19 cellular contexts compared by ENCODE assay signal in genomic region chr15:80739919-80740318, GRCh38. TPM values are rescaled to one million over a fixed set of nuclear protein-coding genes. Genes with fewer than 3 reads are reported as not detected.
"Had no signal": no experiment of that assay in that cellular context is flagged by ENCODE, and none has a peak within 500 bp of the region (broad histone marks: within the 10 kb centered on the region; RNA-seq: fewer than 3 reads in every experiment).

No MANE protein-coding gene starts in this region.

- H3K27ac ChIP-seq: parathyroid adenoma, transverse colon had no signal

- H3K9me3 Mint-ChIP-seq: activated CD4-positive, alpha-beta T cell treated with anti-CD3 and anti-CD28 coated beads, Interleukin-2, amount 10 ng/mL, durations not matched to agents 7 days and 5 days had no signal

- H3K4me1 Mint-ChIP-seq: activated CD4-positive, alpha-beta T cell treated with anti-CD3 and anti-CD28 coated beads, Interleukin-2, amount 10 ng/mL, durations not matched to agents 7 days and 5 days; activated naive CD8-positive, alpha-beta T cell treated with anti-CD3 and anti-CD28 coated beads, Interleukin-2, amount 10 ng/mL, durations not matched to agents 7 days and 5 days; naive thymus-derived CD4-positive, alpha-beta T cell; stimulated activated memory B cell treated with anti-CD40 and anti-IgM and Interleukin-4, amounts not matched to agents 10 μg/mL and 1 μg/mL and 100 μg/mL, for 72 hours had no signal

- H3K9me3 ChIP-seq: neutrophil, transverse colon had no signal

- H3K27me3 Mint-ChIP-seq: activated CD4-positive, alpha-beta T cell treated with anti-CD3 and anti-CD28 coated beads, Interleukin-2, amount 10 ng/mL, durations not matched to agents 7 days and 5 days; activated naive CD8-positive, alpha-beta T cell treated with anti-CD3 and anti-CD28 coated beads, Interleukin-2, amount 10 ng/mL, durations not matched to agents 7 days and 5 days; stimulated activated memory B cell treated with anti-CD40 and anti-IgM and Interleukin-4, amounts not matched to agents 10 μg/mL and 1 μg/mL and 100 μg/mL, for 72 hours; T-helper 17 cell had no signal

- H3K36me3 ChIP-seq: neutrophil, transverse colon had no signal

- ATAC-seq: naive thymus-derived CD4-positive, alpha-beta T cell; stimulated activated memory B cell treated with anti-CD40 and anti-IgM and Interleukin-4, amounts not matched to agents 10 μg/mL and 1 μg/mL and 100 μg/mL, for 72 hours; T-helper 17 cell had no signal

- H3K4me3 Mint-ChIP-seq: activated CD4-positive, alpha-beta T cell treated with anti-CD3 and anti-CD28 coated beads, Interleukin-2, amount 10 ng/mL, durations not matched to agents 7 days and 5 days; activated naive CD8-positive, alpha-beta T cell treated with anti-CD3 and anti-CD28 coated beads, Interleukin-2, amount 10 ng/mL, durations not matched to agents 7 days and 5 days; naive thymus-derived CD4-positive, alpha-beta T cell; stimulated activated memory B cell treated with anti-CD40 and anti-IgM and Interleukin-4, amounts not matched to agents 10 μg/mL and 1 μg/mL and 100 μg/mL, for 72 hours; T-helper 17 cell had no signal

- H3K27ac Mint-ChIP-seq: activated CD4-positive, alpha-beta T cell treated with anti-CD3 and anti-CD28 coated beads, Interleukin-2, amount 10 ng/mL, durations not matched to agents 7 days and 5 days; activated naive CD8-positive, alpha-beta T cell treated with anti-CD3 and anti-CD28 coated beads, Interleukin-2, amount 10 ng/mL, durations not matched to agents 7 days and 5 days; naive thymus-derived CD4-positive, alpha-beta T cell; stimulated activated memory B cell treated with anti-CD40 and anti-IgM and Interleukin-4, amounts not matched to agents 10 μg/mL and 1 μg/mL and 100 μg/mL, for 72 hours; T-helper 17 cell had no signal

- DNase-seq: activated CD4-positive, alpha-beta T cell treated with anti-CD3 and anti-CD28 coated beads, Interleukin-2, amount 10 ng/mL, durations not matched to agents 7 days and 5 days; activated CD4-positive, CD25-positive, alpha-beta regulatory T cell; activated CD8-positive, alpha-beta memory T cell treated with anti-CD3 and anti-CD28 coated beads, Interleukin-2, amount 50 U/mL, for 48 hours; activated naive CD8-positive, alpha-beta T cell treated with anti-CD3 and anti-CD28 coated beads, Interleukin-2, amount 10 ng/mL, durations not matched to agents 7 days and 5 days; cerebellar nuclear complex; effector CD8-positive, alpha-beta T cell; foreskin melanocyte; head of caudate nucleus; midbrain; naive thymus-derived CD4-positive, alpha-beta T cell; stimulated activated CD4-positive, alpha-beta T cell treated with anti-CD3 and anti-CD28 coated beads, Interleukin-2, amount 100 ng/mL, for 48 hours; substantia nigra; T-helper 17 cell; transverse colon had no signal

- H3K4me1 ChIP-seq: parathyroid adenoma had no signal

- H3K4me3 ChIP-seq: lung, transverse colon had no signal

- H3K27me3 ChIP-seq: neutrophil, transverse colon had no signal

RNA-seq across cellular contexts. Expression of gene CEMIP, which starts 39.3 kb away (rescaled TPM):
- total RNA-seq: activated CD4-positive, alpha-beta T cell treated with anti-CD3 and anti-CD28 coated beads, Interleukin-2, amount 10 ng/mL, durations not matched to agents 7 days and 5 days; endothelial cell of umbilical vein; naive thymus-derived CD4-positive, alpha-beta T cell had no signal
